1 cellular context compared by ENCODE assay signal in genomic region chr1:59670662-59671061, GRCh38.
TF ChIP-seq lines count a peak whose summit lies in the region.

No MANE protein-coding gene starts in this region.

TF ChIP-seq in H1, 55 proteins besides CTCF, POLR2A, EP300 and RAD21:
- TF ChIP-seq TAF7 (optimal IDR thresholded peaks at IDR 0.05; ENCODE audit: borderline replicate concordance, low read depth, low read length) (no peak), RBBP5 (IDR thresholded peaks at IDR 0.05; ENCODE audit: borderline replicate concordance, low read depth, low read length) (no peak), SIRT6 (IDR thresholded peaks at IDR 0.05; ENCODE audit: low read length) (no peak)
